Comparison of ENCODE assay signal across 1 cellular context in the genomic region with DNA sequence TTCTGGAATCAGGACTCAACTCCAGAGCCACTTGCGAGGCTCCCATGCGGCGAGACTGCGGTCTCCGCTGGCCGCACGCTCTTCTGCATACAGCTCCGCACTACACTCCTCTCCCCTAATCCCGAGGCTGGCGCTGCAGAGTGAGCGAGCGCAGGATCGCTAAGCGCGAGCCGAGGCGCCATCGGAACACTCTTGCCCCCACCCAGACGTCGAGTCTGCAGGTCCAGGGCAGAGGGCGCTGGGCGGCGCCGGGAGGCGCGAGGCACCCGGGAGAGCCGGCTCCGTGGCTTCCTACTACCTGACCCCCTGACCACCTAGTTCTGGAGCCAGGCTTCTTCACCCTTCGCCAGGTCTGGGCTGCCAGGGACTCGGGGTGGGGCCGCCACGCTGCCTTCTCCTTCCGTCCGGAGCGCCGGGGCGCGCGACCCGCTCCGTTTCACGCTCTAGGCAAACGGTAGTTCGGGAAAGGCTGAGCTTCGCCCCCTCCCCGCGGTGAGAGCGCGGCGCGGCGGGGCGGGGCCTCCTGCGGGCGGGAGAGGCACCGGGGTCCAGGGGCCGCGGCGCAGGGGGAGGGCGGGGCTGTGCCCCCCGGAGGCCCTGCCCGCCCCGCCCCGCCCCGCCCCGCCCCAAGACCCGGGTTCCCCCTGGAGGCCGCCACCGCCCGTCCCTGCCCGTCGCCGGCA.
TF ChIP-seq lines count a peak whose summit lies in the region.

No MANE protein-coding gene starts in this region.

TF ChIP-seq in HEK293, 187 proteins besides CTCF, POLR2A, EP300 and RAD21 (continued from another document and continues in another):
- 0 out of 2 replicates have a peak, but pooled peaks have one; percentile 39 for TF ChIP-seq ZNF18 (tag by site-specific recombination; IDR thresholded peaks at IDR 0.05)
- no peak for TF ChIP-seq ZNF48 (tag by site-specific recombination; IDR thresholded peaks at IDR 0.05)
- TF ChIP-seq ZNF2 (tag by site-specific recombination; IDR thresholded peaks at IDR 0.05): peak; percentile 78; the same call in 1 of the 2 replicates
- peak; percentile 77; the same call in 1 of the 2 replicates for TF ChIP-seq REPIN1 (tag by site-specific recombination; IDR thresholded peaks at IDR 0.05; ENCODE audit: low read depth)
- TF ChIP-seq ZNF600 (tag by site-specific recombination; IDR thresholded peaks at IDR 0.05): peak; percentile 94
- TF ChIP-seq ZBTB20 (tag by site-specific recombination; IDR thresholded peaks at IDR 0.05): peak; percentile 87
- no peak for TF ChIP-seq ZNF549 (tag by site-specific recombination; IDR thresholded peaks at IDR 0.05)
- peak; percentile 51; the same call in 1 of the 2 replicates for TF ChIP-seq ZNF394 (tag by site-specific recombination; IDR thresholded peaks at IDR 0.05; ENCODE audit: borderline replicate concordance)
- TF ChIP-seq ZNF426 (tag by site-specific recombination; IDR thresholded peaks at IDR 0.05): no peak
- TF ChIP-seq, protein P1, sequence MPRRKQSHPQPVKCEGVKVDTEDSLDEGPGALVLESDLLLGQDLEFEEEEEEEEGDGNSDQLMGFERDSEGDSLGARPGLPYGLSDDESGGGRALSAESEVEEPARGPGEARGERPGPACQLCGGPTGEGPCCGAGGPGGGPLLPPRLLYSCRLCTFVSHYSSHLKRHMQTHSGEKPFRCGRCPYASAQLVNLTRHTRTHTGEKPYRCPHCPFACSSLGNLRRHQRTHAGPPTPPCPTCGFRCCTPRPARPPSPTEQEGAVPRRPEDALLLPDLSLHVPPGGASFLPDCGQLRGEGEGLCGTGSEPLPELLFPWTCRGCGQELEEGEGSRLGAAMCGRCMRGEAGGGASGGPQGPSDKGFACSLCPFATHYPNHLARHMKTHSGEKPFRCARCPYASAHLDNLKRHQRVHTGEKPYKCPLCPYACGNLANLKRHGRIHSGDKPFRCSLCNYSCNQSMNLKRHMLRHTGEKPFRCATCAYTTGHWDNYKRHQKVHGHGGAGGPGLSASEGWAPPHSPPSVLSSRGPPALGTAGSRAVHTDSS (tag by site-specific recombination; IDR thresholded peaks at IDR 0.05): no peak
- TF ChIP-seq ZNF366 (tag by site-specific recombination; conservative IDR thresholded peaks at IDR 0.05): peak; percentile 56; the same call in 1 of the 2 replicates
- peak; percentile 86; the same call in 1 of the 2 replicates for TF ChIP-seq KLF8 (tag by site-specific recombination; IDR thresholded peaks at IDR 0.05)
- TF ChIP-seq ZBTB49 (tag by site-specific recombination; IDR thresholded peaks at IDR 0.05; ENCODE audit: low read depth): no peak
- TF ChIP-seq ZBTB17 (tag by site-specific recombination; IDR thresholded peaks at IDR 0.05): peak; percentile 100
- TF ChIP-seq ZNF473 (tag by site-specific recombination; IDR thresholded peaks at IDR 0.05): no peak
- TF ChIP-seq ZNF248 (tag by site-specific recombination; IDR thresholded peaks at IDR 0.05): no peak
- peak; percentile 85 for TF ChIP-seq ZNF341 (tag by site-specific recombination; IDR thresholded peaks at IDR 0.05; ENCODE audit: low read depth)
- peak; percentile 80 for TF ChIP-seq ZNF692 (tag by site-specific recombination; IDR thresholded peaks at IDR 0.05)
- no peak for TF ChIP-seq HOXC10 (CRISPR knock-in tag; IDR thresholded peaks at IDR 0.05)
- peak; percentile 48; the same call in 1 of the 2 replicates for TF ChIP-seq YY1 (tag by site-specific recombination; IDR thresholded peaks at IDR 0.05)
- TF ChIP-seq ZNF530 (tag by site-specific recombination; IDR thresholded peaks at IDR 0.05; ENCODE audit: low read depth): no peak
- no peak for TF ChIP-seq ZNF510 (tag by site-specific recombination; IDR thresholded peaks at IDR 0.05; ENCODE audit: insufficient replicate concordance)
- TF ChIP-seq SCRT1 (tag by site-specific recombination; IDR thresholded peaks at IDR 0.05; ENCODE audit: borderline replicate concordance): no peak
- TF ChIP-seq, protein P2, sequence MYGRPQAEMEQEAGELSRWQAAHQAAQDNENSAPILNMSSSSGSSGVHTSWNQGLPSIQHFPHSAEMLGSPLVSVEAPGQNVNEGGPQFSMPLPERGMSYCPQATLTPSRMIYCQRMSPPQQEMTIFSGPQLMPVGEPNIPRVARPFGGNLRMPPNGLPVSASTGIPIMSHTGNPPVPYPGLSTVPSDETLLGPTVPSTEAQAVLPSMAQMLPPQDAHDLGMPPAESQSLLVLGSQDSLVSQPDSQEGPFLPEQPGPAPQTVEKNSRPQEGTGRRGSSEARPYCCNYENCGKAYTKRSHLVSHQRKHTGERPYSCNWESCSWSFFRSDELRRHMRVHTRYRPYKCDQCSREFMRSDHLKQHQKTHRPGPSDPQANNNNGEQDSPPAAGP (tag by site-specific recombination; IDR thresholded peaks at IDR 0.05): peak; percentile 86
- TF ChIP-seq ZNF391 (tag by site-specific recombination; IDR thresholded peaks at IDR 0.05; ENCODE audit: borderline replicate concordance, low read depth): peak; percentile 18; the same call in 1 of the 2 replicates
- TF ChIP-seq ZNF677 (tag by site-specific recombination; IDR thresholded peaks at IDR 0.05): no peak
- TF ChIP-seq, protein P3, sequence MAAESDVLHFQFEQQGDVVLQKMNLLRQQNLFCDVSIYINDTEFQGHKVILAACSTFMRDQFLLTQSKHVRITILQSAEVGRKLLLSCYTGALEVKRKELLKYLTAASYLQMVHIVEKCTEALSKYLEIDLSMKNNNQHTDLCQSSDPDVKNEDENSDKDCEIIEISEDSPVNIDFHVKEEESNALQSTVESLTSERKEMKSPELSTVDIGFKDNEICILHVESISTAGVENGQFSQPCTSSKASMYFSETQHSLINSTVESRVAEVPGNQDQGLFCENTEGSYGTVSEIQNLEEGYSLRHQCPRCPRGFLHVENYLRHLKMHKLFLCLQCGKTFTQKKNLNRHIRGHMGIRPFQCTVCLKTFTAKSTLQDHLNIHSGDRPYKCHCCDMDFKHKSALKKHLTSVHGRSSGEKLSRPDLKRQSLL (tag by site-specific recombination; IDR thresholded peaks at IDR 0.05): peak; percentile 95
- TF ChIP-seq, protein P4, sequence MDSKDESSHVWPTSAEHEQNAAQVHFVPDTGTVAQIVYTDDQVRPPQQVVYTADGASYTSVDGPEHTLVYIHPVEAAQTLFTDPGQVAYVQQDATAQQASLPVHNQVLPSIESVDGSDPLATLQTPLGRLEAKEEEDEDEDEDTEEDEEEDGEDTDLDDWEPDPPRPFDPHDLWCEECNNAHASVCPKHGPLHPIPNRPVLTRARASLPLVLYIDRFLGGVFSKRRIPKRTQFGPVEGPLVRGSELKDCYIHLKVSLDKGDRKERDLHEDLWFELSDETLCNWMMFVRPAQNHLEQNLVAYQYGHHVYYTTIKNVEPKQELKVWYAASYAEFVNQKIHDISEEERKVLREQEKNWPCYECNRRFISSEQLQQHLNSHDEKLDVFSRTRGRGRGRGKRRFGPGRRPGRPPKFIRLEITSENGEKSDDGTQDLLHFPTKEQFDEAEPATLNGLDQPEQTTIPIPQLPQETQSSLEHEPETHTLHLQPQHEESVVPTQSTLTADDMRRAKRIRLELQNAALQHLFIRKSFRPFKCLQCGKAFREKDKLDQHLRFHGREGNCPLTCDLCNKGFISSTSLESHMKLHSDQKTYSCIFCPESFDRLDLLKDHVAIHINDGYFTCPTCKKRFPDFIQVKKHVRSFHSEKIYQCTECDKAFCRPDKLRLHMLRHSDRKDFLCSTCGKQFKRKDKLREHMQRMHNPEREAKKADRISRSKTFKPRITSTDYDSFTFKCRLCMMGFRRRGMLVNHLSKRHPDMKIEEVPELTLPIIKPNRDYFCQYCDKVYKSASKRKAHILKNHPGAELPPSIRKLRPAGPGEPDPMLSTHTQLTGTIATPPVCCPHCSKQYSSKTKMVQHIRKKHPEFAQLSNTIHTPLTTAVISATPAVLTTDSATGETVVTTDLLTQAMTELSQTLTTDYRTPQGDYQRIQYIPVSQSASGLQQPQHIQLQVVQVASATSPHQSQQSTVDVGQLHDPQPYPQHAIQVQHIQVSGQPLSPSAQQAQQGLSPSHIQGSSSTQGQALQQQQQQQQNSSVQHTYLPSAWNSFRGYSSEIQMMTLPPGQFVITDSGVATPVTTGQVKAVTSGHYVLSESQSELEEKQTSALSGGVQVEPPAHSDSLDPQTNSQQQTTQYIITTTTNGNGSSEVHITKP (tag by site-specific recombination; IDR thresholded peaks at IDR 0.05): 0 out of 2 replicates have a peak, but pooled peaks have one; percentile 53
- peak; percentile 39; the same call in 1 of the 2 replicates for TF ChIP-seq SP2 (tag by site-specific recombination; IDR thresholded peaks at IDR 0.05)
- TF ChIP-seq ZNF24 (tag by site-specific recombination; IDR thresholded peaks at IDR 0.05): peak; percentile 67; the same call in 1 of the 2 replicates
- peak; percentile 30; the same call in 1 of the 2 replicates for TF ChIP-seq ZNF324 (tag by site-specific recombination; IDR thresholded peaks at IDR 0.05)
- no peak for TF ChIP-seq ZNF114 (tag by site-specific recombination; IDR thresholded peaks at IDR 0.05)
- TF ChIP-seq SP7 (tag by site-specific recombination; IDR thresholded peaks at IDR 0.05): peak; percentile 44
- TF ChIP-seq ZXDB (tag by site-specific recombination; IDR thresholded peaks at IDR 0.05): peak; percentile 93
- TF ChIP-seq SP3 (tag by site-specific recombination; IDR thresholded peaks at IDR 0.05): peak; percentile 51
- TF ChIP-seq GLIS2 (tag by site-specific recombination; IDR thresholded peaks at IDR 0.05): peak; percentile 88
- peak; percentile 80 for TF ChIP-seq ZNF398 (tag by site-specific recombination; IDR thresholded peaks at IDR 0.05)
- TF ChIP-seq, protein P5, sequence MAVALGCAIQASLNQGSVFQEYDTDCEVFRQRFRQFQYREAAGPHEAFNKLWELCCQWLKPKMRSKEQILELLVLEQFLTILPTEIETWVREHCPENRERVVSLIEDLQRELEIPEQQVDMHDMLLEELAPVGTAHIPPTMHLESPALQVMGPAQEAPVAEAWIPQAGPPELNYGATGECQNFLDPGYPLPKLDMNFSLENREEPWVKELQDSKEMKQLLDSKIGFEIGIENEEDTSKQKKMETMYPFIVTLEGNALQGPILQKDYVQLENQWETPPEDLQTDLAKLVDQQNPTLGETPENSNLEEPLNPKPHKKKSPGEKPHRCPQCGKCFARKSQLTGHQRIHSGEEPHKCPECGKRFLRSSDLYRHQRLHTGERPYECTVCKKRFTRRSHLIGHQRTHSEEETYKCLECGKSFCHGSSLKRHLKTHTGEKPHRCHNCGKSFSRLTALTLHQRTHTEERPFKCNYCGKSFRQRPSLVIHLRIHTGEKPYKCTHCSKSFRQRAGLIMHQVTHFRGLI (tag by site-specific recombination; IDR thresholded peaks at IDR 0.05): no peak
- no peak for TF ChIP-seq BCL6B (tag by site-specific recombination; IDR thresholded peaks at IDR 0.05)
